Comparison of ENCODE assay signal across 1 cellular context in genomic region chr15:34993877-34994276, GRCh38.
TF ChIP-seq lines count a peak whose summit lies in the region.

No MANE protein-coding gene starts in this region.

TF ChIP-seq in K562, 482 proteins besides CTCF, POLR2A, EP300 and RAD21 (continued from another document and continues in another):
- no peak for TF ChIP-seq ATF6 (CRISPR knock-in tag; IDR thresholded peaks at IDR 0.05)
- peak; percentile 78 for TF ChIP-seq MECOM (CRISPR knock-in tag; IDR thresholded peaks at IDR 0.05)
- no peak for TF ChIP-seq STAT5A (IDR thresholded peaks at IDR 0.05; ENCODE audit: borderline replicate concordance, low read length)
- no peak for TF ChIP-seq ZNF830 (CRISPR knock-in tag; IDR thresholded peaks at IDR 0.05)
- no peak for TF ChIP-seq BCL6 (CRISPR knock-in tag; IDR thresholded peaks at IDR 0.05)
- peak; percentile 82; the same call in 1 of the 2 replicates for TF ChIP-seq NFXL1 (CRISPR knock-in tag; IDR thresholded peaks at IDR 0.05)
- TF ChIP-seq, protein P1, sequence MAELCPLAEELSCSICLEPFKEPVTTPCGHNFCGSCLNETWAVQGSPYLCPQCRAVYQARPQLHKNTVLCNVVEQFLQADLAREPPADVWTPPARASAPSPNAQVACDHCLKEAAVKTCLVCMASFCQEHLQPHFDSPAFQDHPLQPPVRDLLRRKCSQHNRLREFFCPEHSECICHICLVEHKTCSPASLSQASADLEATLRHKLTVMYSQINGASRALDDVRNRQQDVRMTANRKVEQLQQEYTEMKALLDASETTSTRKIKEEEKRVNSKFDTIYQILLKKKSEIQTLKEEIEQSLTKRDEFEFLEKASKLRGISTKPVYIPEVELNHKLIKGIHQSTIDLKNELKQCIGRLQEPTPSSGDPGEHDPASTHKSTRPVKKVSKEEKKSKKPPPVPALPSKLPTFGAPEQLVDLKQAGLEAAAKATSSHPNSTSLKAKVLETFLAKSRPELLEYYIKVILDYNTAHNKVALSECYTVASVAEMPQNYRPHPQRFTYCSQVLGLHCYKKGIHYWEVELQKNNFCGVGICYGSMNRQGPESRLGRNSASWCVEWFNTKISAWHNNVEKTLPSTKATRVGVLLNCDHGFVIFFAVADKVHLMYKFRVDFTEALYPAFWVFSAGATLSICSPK (IDR thresholded peaks at IDR 0.05; ENCODE audit: borderline replicate concordance) = no peak
- peak; percentile 61; the same call in 1 of the 2 replicates for TF ChIP-seq E2F3 (CRISPR knock-in tag; IDR thresholded peaks at IDR 0.05)
- TF ChIP-seq ZNF592 (IDR thresholded peaks at IDR 0.05) = peak; percentile 99
- TF ChIP-seq SMARCB1 (IDR thresholded peaks at IDR 0.05; ENCODE audit: insufficient read length, low read depth) = no peak
- TF ChIP-seq, protein P2, sequence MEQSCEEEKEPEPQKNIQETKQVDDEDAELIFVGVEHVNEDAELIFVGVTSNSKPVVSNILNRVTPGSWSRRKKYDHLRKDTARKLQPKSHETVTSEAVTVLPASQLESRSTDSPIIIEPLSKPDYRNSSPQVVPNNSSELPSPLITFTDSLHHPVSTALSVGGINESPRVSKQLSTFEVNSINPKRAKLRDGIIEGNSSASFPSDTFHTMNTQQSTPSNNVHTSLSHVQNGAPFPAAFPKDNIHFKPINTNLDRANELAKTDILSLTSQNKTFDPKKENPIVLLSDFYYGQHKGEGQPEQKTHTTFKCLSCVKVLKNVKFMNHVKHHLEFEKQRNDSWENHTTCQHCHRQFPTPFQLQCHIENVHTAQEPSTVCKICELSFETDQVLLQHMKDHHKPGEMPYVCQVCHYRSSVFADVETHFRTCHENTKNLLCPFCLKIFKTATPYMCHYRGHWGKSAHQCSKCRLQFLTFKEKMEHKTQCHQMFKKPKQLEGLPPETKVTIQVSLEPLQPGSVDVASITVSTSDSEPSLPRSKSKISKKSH (CRISPR knock-in tag; IDR thresholded peaks at IDR 0.05) = no peak
- TF ChIP-seq FOXJ3 (CRISPR knock-in tag; IDR thresholded peaks at IDR 0.05) = no peak
- no peak for TF ChIP-seq ETV1 (tag; conservative IDR thresholded peaks at IDR 0.05; ENCODE audit: low read depth)
- TF ChIP-seq ZNF76 (CRISPR knock-in tag; IDR thresholded peaks at IDR 0.05; ENCODE audit: borderline replicate concordance) = peak; percentile 72; the same call in 1 of the 2 replicates
- TF ChIP-seq WHSC1 (IDR thresholded peaks at IDR 0.05; ENCODE audit: low read length) = no peak
- TF ChIP-seq, protein P3, sequence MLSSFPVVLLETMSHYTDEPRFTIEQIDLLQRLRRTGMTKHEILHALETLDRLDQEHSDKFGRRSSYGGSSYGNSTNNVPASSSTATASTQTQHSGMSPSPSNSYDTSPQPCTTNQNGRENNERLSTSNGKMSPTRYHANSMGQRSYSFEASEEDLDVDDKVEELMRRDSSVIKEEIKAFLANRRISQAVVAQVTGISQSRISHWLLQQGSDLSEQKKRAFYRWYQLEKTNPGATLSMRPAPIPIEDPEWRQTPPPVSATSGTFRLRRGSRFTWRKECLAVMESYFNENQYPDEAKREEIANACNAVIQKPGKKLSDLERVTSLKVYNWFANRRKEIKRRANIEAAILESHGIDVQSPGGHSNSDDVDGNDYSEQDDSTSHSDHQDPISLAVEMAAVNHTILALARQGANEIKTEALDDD (IDR thresholded peaks at IDR 0.05) = no peak
- TF ChIP-seq AFF1 (IDR thresholded peaks at IDR 0.05; ENCODE audit: low read depth in 1 of 2, partially characterized antibody in 2 of 2) = no peak
- TF ChIP-seq JUND (IDR thresholded peaks at IDR 0.05; ENCODE audit: borderline replicate concordance, low read depth, low read length) = no peak
- TF ChIP-seq JUND (tag; IDR thresholded peaks at IDR 0.05; ENCODE audit: borderline replicate concordance, low read depth, low read length) = peak; percentile 56; the same call in 2 of the 3 replicates
- no peak for TF ChIP-seq PRMT5 (CRISPR knock-in tag; IDR thresholded peaks at IDR 0.05)
- no peak for TF ChIP-seq ZFX (CRISPR knock-in tag; IDR thresholded peaks at IDR 0.05)
- peak; percentile 81; the same call in 1 of the 2 replicates for TF ChIP-seq ILK (tag; IDR thresholded peaks at IDR 0.05; ENCODE audit: borderline replicate concordance, low read depth)
- TF ChIP-seq BRF1 (IDR thresholded peaks at IDR 0.05; ENCODE audit: borderline replicate concordance, extremely low read depth, insufficient read length) = no peak
- TF ChIP-seq, protein P4, sequence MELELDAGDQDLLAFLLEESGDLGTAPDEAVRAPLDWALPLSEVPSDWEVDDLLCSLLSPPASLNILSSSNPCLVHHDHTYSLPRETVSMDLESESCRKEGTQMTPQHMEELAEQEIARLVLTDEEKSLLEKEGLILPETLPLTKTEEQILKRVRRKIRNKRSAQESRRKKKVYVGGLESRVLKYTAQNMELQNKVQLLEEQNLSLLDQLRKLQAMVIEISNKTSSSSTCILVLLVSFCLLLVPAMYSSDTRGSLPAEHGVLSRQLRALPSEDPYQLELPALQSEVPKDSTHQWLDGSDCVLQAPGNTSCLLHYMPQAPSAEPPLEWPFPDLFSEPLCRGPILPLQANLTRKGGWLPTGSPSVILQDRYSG (tag; conservative IDR thresholded peaks at IDR 0.05; ENCODE audit: low read depth) = peak; percentile 92
- peak; percentile 74 for TF ChIP-seq HINFP (tag; conservative IDR thresholded peaks at IDR 0.05; ENCODE audit: low read depth)
- TF ChIP-seq USF2 (CRISPR knock-in tag; IDR thresholded peaks at IDR 0.05) = no peak
- TF ChIP-seq SMAD3 (CRISPR knock-in tag; conservative IDR thresholded peaks at IDR 0.05) = peak; percentile 91
- TF ChIP-seq, protein P5, sequence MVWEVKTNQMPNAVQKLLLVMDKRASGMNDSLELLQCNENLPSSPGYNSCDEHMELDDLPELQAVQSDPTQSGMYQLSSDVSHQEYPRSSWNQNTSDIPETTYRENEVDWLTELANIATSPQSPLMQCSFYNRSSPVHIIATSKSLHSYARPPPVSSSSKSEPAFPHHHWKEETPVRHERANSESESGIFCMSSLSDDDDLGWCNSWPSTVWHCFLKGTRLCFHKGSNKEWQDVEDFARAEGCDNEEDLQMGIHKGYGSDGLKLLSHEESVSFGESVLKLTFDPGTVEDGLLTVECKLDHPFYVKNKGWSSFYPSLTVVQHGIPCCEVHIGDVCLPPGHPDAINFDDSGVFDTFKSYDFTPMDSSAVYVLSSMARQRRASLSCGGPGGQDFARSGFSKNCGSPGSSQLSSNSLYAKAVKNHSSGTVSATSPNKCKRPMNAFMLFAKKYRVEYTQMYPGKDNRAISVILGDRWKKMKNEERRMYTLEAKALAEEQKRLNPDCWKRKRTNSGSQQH (CRISPR knock-in tag; IDR thresholded peaks at IDR 0.05) = peak; percentile 69; the same call in 1 of the 2 replicates
- TF ChIP-seq PATZ1 (CRISPR knock-in tag; IDR thresholded peaks at IDR 0.05; ENCODE audit: borderline replicate concordance) = no peak
- TF ChIP-seq TAF7 (tag; IDR thresholded peaks at IDR 0.05) = peak; percentile 71
- TF ChIP-seq MTF1 (CRISPR knock-in tag; IDR thresholded peaks at IDR 0.05; ENCODE audit: borderline replicate concordance) = no peak
- TF ChIP-seq DMBX1 (CRISPR knock-in tag; IDR thresholded peaks at IDR 0.05; ENCODE audit: borderline replicate concordance) = peak; percentile 99
- TF ChIP-seq ZNF175 (CRISPR knock-in tag; IDR thresholded peaks at IDR 0.05; ENCODE audit: low read depth) = peak; percentile 98
- no peak for TF ChIP-seq JUN (IDR thresholded peaks at IDR 0.05; ENCODE audit: borderline replicate concordance, low read depth, low read length)
- no peak for TF ChIP-seq JUN (CRISPR knock-in tag; IDR thresholded peaks at IDR 0.05; ENCODE audit: borderline replicate concordance)
- TF ChIP-seq ZNF239 (CRISPR knock-in tag; IDR thresholded peaks at IDR 0.05) = peak; percentile 79
